Comparison of ENCODE assay signal across 1 cellular context in genomic region chr17:4938069-4938491, GRCh38.
TF ChIP-seq lines count a peak whose summit lies in the region.

No MANE protein-coding gene starts in this region.

TF ChIP-seq in WTC11, 78 proteins besides CTCF, POLR2A, EP300 and RAD21 (continued from another document):
- TF ChIP-seq ZNF425 (CRISPR knock-in tag; conservative IDR thresholded peaks at IDR 0.05): no peak
- no peak for TF ChIP-seq IRF2 (CRISPR knock-in tag; IDR thresholded peaks at IDR 0.05; ENCODE audit: borderline replicate concordance, low read depth)
- TF ChIP-seq NR2C2 (CRISPR knock-in tag; IDR thresholded peaks at IDR 0.05): no peak
- TF ChIP-seq GRHL2 (CRISPR knock-in tag; IDR thresholded peaks at IDR 0.05; ENCODE audit: insufficient replicate concordance, severe bottlenecking): no peak
- TF ChIP-seq PREB (CRISPR knock-in tag; IDR thresholded peaks at IDR 0.05; ENCODE audit: borderline replicate concordance): no peak
- TF ChIP-seq MLX (CRISPR knock-in tag; IDR thresholded peaks at IDR 0.05): no peak
- no peak for TF ChIP-seq NR1H2 (CRISPR knock-in tag; IDR thresholded peaks at IDR 0.05)
- TF ChIP-seq ZNF219 (CRISPR knock-in tag; IDR thresholded peaks at IDR 0.05; ENCODE audit: borderline replicate concordance): no peak
- no peak for TF ChIP-seq NFE2L1 (CRISPR knock-in tag; IDR thresholded peaks at IDR 0.05)
TF ChIP-seq in WTC11: peak in this region for 0.
